8 cellular contexts compared by ENCODE assay signal in the genomic region with DNA sequence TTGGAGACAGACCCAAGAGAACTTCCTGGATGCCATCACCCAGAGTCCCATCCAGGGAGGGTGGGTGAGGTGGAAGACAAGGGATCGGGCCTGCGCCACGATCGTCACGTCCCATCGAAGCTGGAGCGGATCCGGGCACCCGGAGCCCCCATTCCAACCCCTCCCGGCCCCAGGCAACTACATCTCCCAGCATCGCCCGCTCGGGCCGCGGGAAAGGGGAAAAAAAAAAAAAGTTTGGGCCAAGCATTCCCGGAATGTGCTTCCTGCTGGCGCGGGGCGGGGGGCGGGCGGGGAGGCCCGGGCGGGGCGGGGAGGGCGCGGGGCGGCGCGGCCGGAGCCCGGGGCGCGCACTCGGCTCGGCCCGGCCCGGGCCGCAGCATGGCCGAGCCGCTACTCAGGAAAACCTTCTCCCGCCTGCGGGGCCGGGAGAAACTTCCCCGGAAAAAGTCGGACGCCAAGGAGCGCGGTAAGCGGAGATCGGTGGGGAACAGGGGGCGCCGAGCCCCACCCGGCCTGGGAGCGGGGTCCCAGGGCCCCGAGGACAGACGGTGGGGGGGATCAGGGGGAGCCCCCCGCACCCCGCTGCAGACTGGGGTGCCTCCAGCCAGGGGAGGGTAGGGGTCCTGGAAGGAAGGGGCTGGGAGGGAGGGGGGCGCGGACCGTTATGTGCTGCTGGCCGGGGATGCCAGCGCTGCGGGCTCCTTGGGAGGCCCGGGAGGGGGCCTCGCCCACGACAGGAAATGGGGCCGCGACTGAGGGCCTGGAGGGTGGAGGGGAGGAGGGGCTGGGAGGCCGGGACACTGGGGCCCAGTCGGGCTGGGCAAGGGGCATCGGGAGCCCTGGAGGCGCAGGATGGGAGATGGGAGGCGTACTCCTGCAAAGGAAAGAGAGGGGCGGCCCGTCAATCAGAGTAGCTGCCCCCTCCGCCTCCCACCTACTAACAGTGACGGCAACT.
DNase-seq lines count a peak whose midpoint lies in the region; ATAC-seq and TF ChIP-seq lines count a peak whose summit lies in the region.

A gene with protein sequence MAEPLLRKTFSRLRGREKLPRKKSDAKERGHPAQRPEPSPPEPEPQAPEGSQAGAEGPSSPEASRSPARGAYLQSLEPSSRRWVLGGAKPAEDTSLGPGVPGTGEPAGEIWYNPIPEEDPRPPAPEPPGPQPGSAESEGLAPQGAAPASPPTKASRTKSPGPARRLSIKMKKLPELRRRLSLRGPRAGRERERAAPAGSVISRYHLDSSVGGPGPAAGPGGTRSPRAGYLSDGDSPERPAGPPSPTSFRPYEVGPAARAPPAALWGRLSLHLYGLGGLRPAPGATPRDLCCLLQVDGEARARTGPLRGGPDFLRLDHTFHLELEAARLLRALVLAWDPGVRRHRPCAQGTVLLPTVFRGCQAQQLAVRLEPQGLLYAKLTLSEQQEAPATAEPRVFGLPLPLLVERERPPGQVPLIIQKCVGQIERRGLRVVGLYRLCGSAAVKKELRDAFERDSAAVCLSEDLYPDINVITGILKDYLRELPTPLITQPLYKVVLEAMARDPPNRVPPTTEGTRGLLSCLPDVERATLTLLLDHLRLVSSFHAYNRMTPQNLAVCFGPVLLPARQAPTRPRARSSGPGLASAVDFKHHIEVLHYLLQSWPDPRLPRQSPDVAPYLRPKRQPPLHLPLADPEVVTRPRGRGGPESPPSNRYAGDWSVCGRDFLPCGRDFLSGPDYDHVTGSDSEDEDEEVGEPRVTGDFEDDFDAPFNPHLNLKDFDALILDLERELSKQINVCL (plus strand): TSS at position 346 of the 955 bp plus-strand sequence. CDS start 33 bp downstream, at position 379.

- TF ChIP-seq CTCF in astrocyte of the cerebellum (IDR thresholded peaks at IDR 0.05; ENCODE audit: low read depth, low read length, missing control alignments) = no peak

- H3K4me3 ChIP-seq in astrocyte of the cerebellum (ENCODE audit: low read depth, low read length) (peak within 1 kb of the TSS; percentile 81), iPS-15b (ENCODE audit: low read depth, low read length) (peak within 1 kb of the TSS; percentile 67), skeletal muscle cell (ENCODE audit: low read depth, low read length) (peak within 1 kb of the TSS; percentile 83)

- in situ Hi-C loops in astrocyte of the cerebellum (cut with HindIII; ENCODE audit: low sequenced_read_pairs) = no loop called here

- no peaks in the 10 kb centered on the region for H3K9me3 ChIP-seq in iPS-15b (ENCODE audit: control insufficient read depth, insufficient read depth, low read length)

- DNase-seq in activated T-cell treated with anti-CD3 and anti-CD28 coated beads for 48 hours (ENCODE audit: low read depth) (peak; percentile 41), activated T-cell treated with anti-CD3 and anti-CD28 coated beads for 4 hours (no peak), astrocyte of the cerebellum (ENCODE audit: low read depth) (peak; percentile 16), skeletal muscle cell (ENCODE audit: low read depth) (no peak), activated gamma-delta T cell (lab: John Stamatoyannopoulos, UW) (no peak)
- no peak for DNase-seq in effector CD8-positive, alpha-beta T cell (lab: John Stamatoyannopoulos, UW)

- no peaks in the 10 kb centered on the region for H3K27me3 ChIP-seq in iPS-15b (ENCODE audit: control insufficient read depth, insufficient read depth, low read length)

- peaks cover 6% of the 10 kb centered on the region for H3K4me1 ChIP-seq in iPS-15b (ENCODE audit: control insufficient read depth, insufficient read depth, low read length)

- no peak for ATAC-seq in GM19395 (IDR thresholded peaks at IDR 0.05; ENCODE audit: unreplicated experiment)

- peak within 1 kb of the TSS; percentile 54 for H3K9ac ChIP-seq in iPS-15b (ENCODE audit: low read depth, low read length)

- peaks cover 8% of the 10 kb centered on the region for H3K36me3 ChIP-seq in iPS-15b (ENCODE audit: control insufficient read depth, insufficient read depth, low read length)

Comparison
In these comparisons a context has a peak if more than half of its experiments do, and no peak if none do; other contexts are left out.
1. DNase-seq: peak in activated T-cell treated with anti-CD3 and anti-CD28 coated beads for 48 hours (single experiment) and astrocyte of the cerebellum (single experiment); none in activated T-cell treated with anti-CD3 and anti-CD28 coated beads for 4 hours (single experiment), skeletal muscle cell (single experiment), effector CD8-positive, alpha-beta T cell (single experiment) and activated gamma-delta T cell (single experiment).
2. Peak in every context shown above with its lines, with median percentiles within 50 percentile points of each other: H3K4me3 ChIP-seq.